ENCODE assay signal across 36 cellular contexts in genomic region chr10:73609116-73609515, GRCh38. TPM values are rescaled to one million over a fixed set of nuclear protein-coding genes. Genes with fewer than 3 reads are reported as not detected.
"Had no signal": no experiment of that assay in that cellular context is flagged by ENCODE, and none has a peak within 500 bp of the region (broad histone marks: within the 10 kb centered on the region; RNA-seq: fewer than 3 reads in every experiment).

No MANE protein-coding gene starts in this region.

- H3K4me3 Mint-ChIP-seq: activated B cell treated with CpG ODN at 0.5 μM for 24 hours; activated CD4-positive, alpha-beta memory T cell treated with anti-CD3 and anti-CD28 coated beads, Interleukin-2, amount 10 ng/mL, durations not matched to agents 7 days and 5 days; activated CD4-positive, alpha-beta T cell treated with anti-CD3 and anti-CD28 coated beads, Interleukin-2, amount 10 ng/mL, durations not matched to agents 7 days and 5 days; activated CD8-positive, alpha-beta memory T cell treated with anti-CD3 and anti-CD28 coated beads, Interleukin-2, amount 10 ng/mL, durations not matched to agents 7 days and 5 days; activated CD8-positive, alpha-beta T cell treated with anti-CD3 and anti-CD28 coated beads, Interleukin-2, amount 10 ng/mL, durations not matched to agents 7 days and 5 days; activated naive CD4-positive, alpha-beta T cell treated with anti-CD3 and anti-CD28 coated beads, Interleukin-2, amount 10 ng/mL, durations not matched to agents 7 days and 5 days; activated naive CD4-positive, alpha-beta T cell treated with anti-CD3 and anti-CD28 coated beads, Interleukin-2, amount 50 U/mL, for 24 hours; activated naive CD8-positive, alpha-beta T cell; activated naive CD8-positive, alpha-beta T cell treated with anti-CD3 and anti-CD28 coated beads, Interleukin-2, amount 10 ng/mL, durations not matched to agents 7 days and 5 days; activated naive CD8-positive, alpha-beta T cell treated with anti-CD3 and anti-CD28 coated beads, Interleukin-2, amount 50 U/mL, for 24 hours; activated T-cell treated with anti-CD3 and anti-CD28 coated beads, Interleukin-2, amount 50 U/mL, for 24 hours; brain; central memory CD8-positive, alpha-beta T cell; T-helper 1 cell treated with Interleukin-12 subunit alpha and Interleukin-12 subunit beta and Interleukin-4 antibody, amounts not matched to agents 30 μg/mL and 1 μg/mL, for 36 hours; T-helper 2 cell treated with Interferon-gamma antibody and Interleukin-4, amounts not matched to agents 5 μg/mL and 100 μg/mL, for 36 hours had no signal

- H3K36me3 ChIP-seq: ascending aorta, cardiac muscle cell had no signal

- H3K36me3 Mint-ChIP-seq: activated CD8-positive, alpha-beta memory T cell treated with anti-CD3 and anti-CD28 coated beads, Interleukin-2, amount 10 ng/mL, durations not matched to agents 7 days and 5 days; activated naive CD4-positive, alpha-beta T cell treated with anti-CD3 and anti-CD28 coated beads, Interleukin-2, amount 10 ng/mL, durations not matched to agents 7 days and 5 days; activated naive CD8-positive, alpha-beta T cell treated with anti-CD3 and anti-CD28 coated beads, Interleukin-2, amount 10 ng/mL, durations not matched to agents 7 days and 5 days had no signal

- H3K4me1 Mint-ChIP-seq: activated B cell treated with CpG ODN at 0.5 μM for 24 hours; activated CD4-positive, alpha-beta memory T cell treated with anti-CD3 and anti-CD28 coated beads, Interleukin-2, amount 10 ng/mL, durations not matched to agents 7 days and 5 days; activated CD4-positive, alpha-beta T cell treated with anti-CD3 and anti-CD28 coated beads, Interleukin-2, amount 10 ng/mL, durations not matched to agents 7 days and 5 days; activated CD8-positive, alpha-beta memory T cell treated with anti-CD3 and anti-CD28 coated beads, Interleukin-2, amount 10 ng/mL, durations not matched to agents 7 days and 5 days; activated naive CD4-positive, alpha-beta T cell treated with anti-CD3 and anti-CD28 coated beads, Interleukin-2, amount 50 U/mL, for 24 hours; activated naive CD8-positive, alpha-beta T cell treated with anti-CD3 and anti-CD28 coated beads, Interleukin-2, amount 50 U/mL, for 24 hours; brain; central memory CD8-positive, alpha-beta T cell had no signal

- DNase-seq: activated B cell treated with CpG ODN at 0.5 μM for 24 hours; activated CD4-positive, alpha-beta memory T cell treated with anti-CD3 and anti-CD28 coated beads, Interleukin-2, amount 10 ng/mL, durations not matched to agents 7 days and 5 days; activated CD4-positive, alpha-beta T cell treated with anti-CD3 and anti-CD28 coated beads for 4 hours; activated CD4-positive, alpha-beta T cell treated with anti-CD3 and anti-CD28 coated beads, Interleukin-2, amount 10 ng/mL, durations not matched to agents 7 days and 5 days; activated CD4-positive, alpha-beta T cell treated with anti-CD3 and anti-CD28 coated beads, Interleukin-2, amount 50 U/mL, for 48 hours; activated CD4-positive, CD25-positive, alpha-beta regulatory T cell treated with anti-CD3 and anti-CD28 coated beads, Interleukin-2, amount 50 U/mL, for 72 hours; activated CD8-positive, alpha-beta memory T cell treated with anti-CD3 and anti-CD28 coated beads for 24 hours; activated CD8-positive, alpha-beta memory T cell treated with anti-CD3 and anti-CD28 coated beads, Interleukin-2, amount 10 ng/mL, durations not matched to agents 7 days and 5 days; activated CD8-positive, alpha-beta memory T cell treated with anti-CD3 and anti-CD28 coated beads, Interleukin-2, amount 50 U/mL, for 48 hours; activated CD8-positive, alpha-beta T cell treated with anti-CD3 and anti-CD28 coated beads, Interleukin-2, amount 10 ng/mL, durations not matched to agents 7 days and 5 days; activated effector memory CD4-positive, alpha-beta T cell treated with Interleukin-2 at 50 U/mL for 16 hours; activated gamma-delta T cell; activated naive CD4-positive, alpha-beta T cell treated with anti-CD3 and anti-CD28 coated beads, Interleukin-2, amount 10 ng/mL, durations not matched to agents 7 days and 5 days; activated naive CD4-positive, alpha-beta T cell treated with Interleukin-2 at 50 U/mL for 16 hours; activated naive CD8-positive, alpha-beta T cell treated with anti-CD3 and anti-CD28 coated beads, Interleukin-2, amount 10 ng/mL, durations not matched to agents 7 days and 5 days; activated naive CD8-positive, alpha-beta T cell treated with anti-CD3 and anti-CD28 coated beads, Interleukin-2, amount 50 U/mL, for 24 hours; activated T-cell treated with anti-CD3 and anti-CD28 coated beads, Interleukin-2, amount 50 U/mL, for 24 hours; activated T-cell treated with anti-CD3 and anti-CD28 coated beads, Interleukin-2, amount 50 U/mL, for 48 hours; amygdala; anterior cingulate cortex; caudate nucleus; cerebellar nuclear complex; T-helper 1 cell; T-helper 2 cell; T-helper 9 cell had no signal

- H3K27ac ChIP-seq: ascending aorta, cardiac muscle cell, VCaP had no signal

- H3K27ac Mint-ChIP-seq: activated B cell treated with CpG ODN at 0.5 μM for 24 hours; activated CD4-positive, alpha-beta memory T cell treated with anti-CD3 and anti-CD28 coated beads, Interleukin-2, amount 10 ng/mL, durations not matched to agents 7 days and 5 days; activated CD4-positive, alpha-beta T cell treated with anti-CD3 and anti-CD28 coated beads, Interleukin-2, amount 10 ng/mL, durations not matched to agents 7 days and 5 days; activated CD8-positive, alpha-beta memory T cell treated with anti-CD3 and anti-CD28 coated beads, Interleukin-2, amount 10 ng/mL, durations not matched to agents 7 days and 5 days; activated CD8-positive, alpha-beta T cell treated with anti-CD3 and anti-CD28 coated beads, Interleukin-2, amount 10 ng/mL, durations not matched to agents 7 days and 5 days; activated naive CD4-positive, alpha-beta T cell treated with anti-CD3 and anti-CD28 coated beads, Interleukin-2, amount 10 ng/mL, durations not matched to agents 7 days and 5 days; activated naive CD4-positive, alpha-beta T cell treated with anti-CD3 and anti-CD28 coated beads, Interleukin-2, amount 50 U/mL, for 24 hours; activated naive CD8-positive, alpha-beta T cell; activated naive CD8-positive, alpha-beta T cell treated with anti-CD3 and anti-CD28 coated beads, Interleukin-2, amount 10 ng/mL, durations not matched to agents 7 days and 5 days; activated naive CD8-positive, alpha-beta T cell treated with anti-CD3 and anti-CD28 coated beads, Interleukin-2, amount 50 U/mL, for 24 hours; activated T-cell treated with anti-CD3 and anti-CD28 coated beads, Interleukin-2, amount 50 U/mL, for 24 hours; activated T-helper 2 cell treated with anti-CD3 and anti-CD28 coated beads, Interferon-gamma antibody, Interleukin-2, Interleukin-4, amounts not matched to agents 10 μg/mL and 5 μg/mL and 100 μg/mL, durations not matched to agents 14 hours and 24 hours and 36 hours; brain; T-helper 1 cell treated with Interleukin-12 subunit alpha and Interleukin-12 subunit beta and Interleukin-4 antibody, amounts not matched to agents 30 μg/mL and 1 μg/mL, for 36 hours; T-helper 2 cell treated with Interferon-gamma antibody and Interleukin-4, amounts not matched to agents 5 μg/mL and 100 μg/mL, for 36 hours had no signal

- H3K27me3 Mint-ChIP-seq: activated B cell treated with CpG ODN at 0.5 μM for 24 hours; activated CD4-positive, alpha-beta memory T cell treated with anti-CD3 and anti-CD28 coated beads, Interleukin-2, amount 10 ng/mL, durations not matched to agents 7 days and 5 days; activated CD4-positive, alpha-beta T cell treated with anti-CD3 and anti-CD28 coated beads, Interleukin-2, amount 10 ng/mL, durations not matched to agents 7 days and 5 days; activated CD8-positive, alpha-beta memory T cell treated with anti-CD3 and anti-CD28 coated beads, Interleukin-2, amount 10 ng/mL, durations not matched to agents 7 days and 5 days; activated naive CD4-positive, alpha-beta T cell treated with anti-CD3 and anti-CD28 coated beads, Interleukin-2, amount 10 ng/mL, durations not matched to agents 7 days and 5 days; activated naive CD4-positive, alpha-beta T cell treated with anti-CD3 and anti-CD28 coated beads, Interleukin-2, amount 50 U/mL, for 24 hours; activated naive CD8-positive, alpha-beta T cell; activated naive CD8-positive, alpha-beta T cell treated with anti-CD3 and anti-CD28 coated beads, Interleukin-2, amount 10 ng/mL, durations not matched to agents 7 days and 5 days; activated naive CD8-positive, alpha-beta T cell treated with anti-CD3 and anti-CD28 coated beads, Interleukin-2, amount 50 U/mL, for 24 hours; activated T-cell treated with anti-CD3 and anti-CD28 coated beads, Interleukin-2, amount 50 U/mL, for 24 hours; brain; central memory CD8-positive, alpha-beta T cell had no signal

- H3K27me3 ChIP-seq: ascending aorta, cardiac muscle cell had no signal

- H3K4me3 ChIP-seq: ascending aorta, cardiac muscle cell had no signal

- H3K4me1 ChIP-seq: ascending aorta had no signal

- H3K9me3 Mint-ChIP-seq: activated B cell treated with CpG ODN at 0.5 μM for 24 hours; activated CD4-positive, alpha-beta memory T cell treated with anti-CD3 and anti-CD28 coated beads, Interleukin-2, amount 10 ng/mL, durations not matched to agents 7 days and 5 days; activated CD4-positive, alpha-beta T cell treated with anti-CD3 and anti-CD28 coated beads, Interleukin-2, amount 10 ng/mL, durations not matched to agents 7 days and 5 days; activated naive CD4-positive, alpha-beta T cell treated with anti-CD3 and anti-CD28 coated beads, Interleukin-2, amount 10 ng/mL, durations not matched to agents 7 days and 5 days; activated naive CD4-positive, alpha-beta T cell treated with anti-CD3 and anti-CD28 coated beads, Interleukin-2, amount 50 U/mL, for 24 hours; activated naive CD8-positive, alpha-beta T cell treated with anti-CD3 and anti-CD28 coated beads, Interleukin-2, amount 10 ng/mL, durations not matched to agents 7 days and 5 days; activated naive CD8-positive, alpha-beta T cell treated with anti-CD3 and anti-CD28 coated beads, Interleukin-2, amount 50 U/mL, for 24 hours; activated T-cell treated with anti-CD3 and anti-CD28 coated beads, Interleukin-2, amount 50 U/mL, for 24 hours; activated T-helper 2 cell treated with anti-CD3 and anti-CD28 coated beads, Interferon-gamma antibody, Interleukin-2, Interleukin-4, amounts not matched to agents 10 μg/mL and 5 μg/mL and 100 μg/mL, durations not matched to agents 14 hours and 24 hours and 36 hours; brain; central memory CD8-positive, alpha-beta T cell; T-helper 1 cell treated with Interleukin-12 subunit alpha and Interleukin-12 subunit beta and Interleukin-4 antibody, amounts not matched to agents 30 μg/mL and 1 μg/mL, for 36 hours; T-helper 2 cell treated with Interferon-gamma antibody and Interleukin-4, amounts not matched to agents 5 μg/mL and 100 μg/mL, for 36 hours had no signal

- H3K9me3 ChIP-seq: ascending aorta had no signal

RNA-seq across cellular contexts. Expression of gene MYOZ1, which starts 32.2 kb away (rescaled TPM):
- total RNA-seq: activated B cell treated with CpG ODN at 0.5 μM for 24 hours; activated CD4-positive, alpha-beta memory T cell treated with anti-CD3 and anti-CD28 coated beads, Interleukin-2, amount 10 ng/mL, durations not matched to agents 7 days and 5 days; activated CD4-positive, alpha-beta T cell treated with anti-CD3 and anti-CD28 coated beads, Interleukin-2, amount 10 ng/mL, durations not matched to agents 7 days and 5 days; activated CD8-positive, alpha-beta memory T cell treated with anti-CD3 and anti-CD28 coated beads, Interleukin-2, amount 10 ng/mL, durations not matched to agents 7 days and 5 days; activated CD8-positive, alpha-beta T cell treated with anti-CD3 and anti-CD28 coated beads, Interleukin-2, amount 10 ng/mL, durations not matched to agents 7 days and 5 days; activated naive CD8-positive, alpha-beta T cell treated with anti-CD3 and anti-CD28 coated beads, Interleukin-2, amount 10 ng/mL, durations not matched to agents 7 days and 5 days; activated T-helper 2 cell treated with anti-CD3 and anti-CD28 coated beads, Interferon-gamma antibody, Interleukin-2, Interleukin-4, amounts not matched to agents 10 μg/mL and 5 μg/mL and 100 μg/mL, durations not matched to agents 14 hours and 24 hours and 36 hours; bronchial epithelial cell had no signal

RNA-seq across cellular contexts. Expression of gene SYNPO2L, which starts 46.7 kb away (rescaled TPM):
- total RNA-seq: activated B cell treated with CpG ODN at 0.5 μM for 24 hours; activated CD4-positive, alpha-beta memory T cell treated with anti-CD3 and anti-CD28 coated beads, Interleukin-2, amount 10 ng/mL, durations not matched to agents 7 days and 5 days; activated CD4-positive, alpha-beta T cell treated with anti-CD3 and anti-CD28 coated beads, Interleukin-2, amount 10 ng/mL, durations not matched to agents 7 days and 5 days; activated naive CD8-positive, alpha-beta T cell treated with anti-CD3 and anti-CD28 coated beads, Interleukin-2, amount 10 ng/mL, durations not matched to agents 7 days and 5 days; activated T-helper 2 cell treated with anti-CD3 and anti-CD28 coated beads, Interferon-gamma antibody, Interleukin-2, Interleukin-4, amounts not matched to agents 10 μg/mL and 5 μg/mL and 100 μg/mL, durations not matched to agents 14 hours and 24 hours and 36 hours; ascending aorta; bronchial epithelial cell had no signal
